1 cellular context compared by ENCODE assay signal in genomic region chr19:18474366-18474887, GRCh38.
TF ChIP-seq lines count a peak whose summit lies in the region.

No MANE protein-coding gene starts in this region.

TF ChIP-seq in H1, 55 proteins besides CTCF, POLR2A, EP300 and RAD21:
- TF ChIP-seq ZNF274 (IDR thresholded peaks at IDR 0.05; ENCODE audit: borderline replicate concordance, extremely low read depth, low read length): no peak
- no peak for TF ChIP-seq CEBPB (IDR thresholded peaks at IDR 0.05; ENCODE audit: low read depth, low read length)
- TF ChIP-seq SAP30 (IDR thresholded peaks at IDR 0.05; ENCODE audit: insufficient read depth, insufficient replicate concordance, low read length): no peak
- no peak for TF ChIP-seq GTF2F1 (IDR thresholded peaks at IDR 0.05; ENCODE audit: borderline replicate concordance, low read depth, low read length)
- TF ChIP-seq RXRA (IDR thresholded peaks at IDR 0.05; ENCODE audit: insufficient read depth, low read depth, low read length): no peak
- no peak for TF ChIP-seq USF2 (IDR thresholded peaks at IDR 0.05; ENCODE audit: low read length)
- TF ChIP-seq HDAC6 (IDR thresholded peaks at IDR 0.05; ENCODE audit: low read depth, low read length): no peak
- TF ChIP-seq JUN (IDR thresholded peaks at IDR 0.05; ENCODE audit: low read depth, low read length): no peak
- no peak for TF ChIP-seq NRF1 (IDR thresholded peaks at IDR 0.05; ENCODE audit: low read depth, low read length)
